In the genomic region with DNA sequence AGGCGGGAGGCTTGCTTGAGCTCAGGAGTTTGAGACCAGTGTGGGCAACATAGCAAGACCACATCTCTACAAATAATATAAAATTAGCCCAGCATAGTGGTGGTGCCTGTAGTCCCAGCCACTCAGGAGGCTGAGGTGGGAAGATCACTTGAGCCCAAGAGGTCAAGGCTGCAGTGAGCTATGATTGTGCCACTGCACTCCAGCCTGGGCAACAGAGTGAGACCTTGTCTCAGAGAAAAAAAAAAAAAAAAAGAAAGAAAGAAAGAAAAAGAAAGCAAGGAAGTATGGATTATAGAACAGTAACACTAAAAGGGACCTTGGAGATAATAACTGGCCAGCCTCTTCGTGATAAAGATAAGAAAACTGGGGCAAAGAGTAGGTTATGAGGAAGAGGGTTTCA, we compare ENCODE assay signal across 6 cellular contexts.
DNase-seq lines count a peak whose midpoint lies in the region; ATAC-seq and TF ChIP-seq lines count a peak whose summit lies in the region.
"Not testable (repeated sequence)": the region's sequence is repeated elsewhere in the genome, so short reads cannot be mapped to it uniquely, and the experiment has no call there.

No MANE protein-coding gene starts in this region.

- in situ Hi-C loops in GM23248 (cut with MboI); Panc1 (cut with HindIII; ENCODE audit: low pct_unique_long_range_greater_than_20kb, low sequenced_read_pairs): not testable (repeated sequence)

- not testable (repeated sequence) for H3K27me3 Mint-ChIP-seq in osteocyte (ENCODE audit: unreplicated experiment)

- not testable (repeated sequence) for TF ChIP-seq CTCF in Panc1 (IDR thresholded peaks at IDR 0.05); ascending aorta (IDR thresholded peaks at IDR 0.05); hepatocyte (IDR thresholded peaks at IDR 0.05; ENCODE audit: poor library complexity); osteocyte (IDR thresholded peaks at IDR 0.05)

- not testable (repeated sequence) for H3K36me3 Mint-ChIP-seq in osteocyte (ENCODE audit: unreplicated experiment)

- not testable (repeated sequence) for DNase-seq in GM23248; Panc1 (ENCODE audit: low read depth, low spot score); ascending aorta (ENCODE audit: low spot score in 2 of 2); hepatocyte (ENCODE audit: low spot score); osteocyte (ENCODE audit: extremely low spot score, unreplicated experiment)

- not testable (repeated sequence) for H3K27ac ChIP-seq in GM23248
- peak overlapping the region; percentile 85 for H3K27ac ChIP-seq in Panc1 (ENCODE audit: low read length)
- H3K27ac ChIP-seq in ascending aorta, result peak overlapping the region; percentile 59 to 61
- H3K27ac ChIP-seq in hepatocyte, result peak overlapping the region; percentile 85
- H3K27ac ChIP-seq in mesodermal cell (ENCODE audit: low read depth, low read length, severe bottlenecking), result peak overlapping the region; percentile 89

- POLR2A ChIA-PET in Panc1 (lab: Charles Lee), result interaction anchor here (0.6 to 0.7 kb wide), 2 partner anchors 14 to 24 kb away, joined by 4 to 11 read pairs; no protein-coding TSS in a partner anchor

- H3K4me3 ChIP-seq in GM23248; Panc1 (ENCODE audit: low read depth in 2 of 2, low read length in 2 of 2); ascending aorta; hepatocyte; mesodermal cell (ENCODE audit: extremely low read depth, insufficient read depth, low read length, poor library complexity, severe bottlenecking): not testable (repeated sequence)

- not testable (repeated sequence) for H3K27me3 ChIP-seq in GM23248 (replicated peaks; ENCODE audit: insufficient read depth); Panc1 (ENCODE audit: control insufficient read depth, insufficient read depth, low read length); ascending aorta; hepatocyte

- peaks cover 43% of the 10 kb centered on the region for H3F3A ChIP-seq in GM23248 (ENCODE audit: insufficient read depth)

- H3K9ac ChIP-seq in GM23248, result not testable (repeated sequence)

- H2AFZ ChIP-seq in GM23248, hepatocyte: not testable (repeated sequence)

- not testable (repeated sequence) for H3K9me3 Mint-ChIP-seq in osteocyte (ENCODE audit: unreplicated experiment)

- H3K4me2 ChIP-seq in GM23248 (ENCODE audit: unreplicated experiment) (peak overlapping the region; percentile 79), hepatocyte (peak overlapping the region; percentile 45)

- H3K4me1 ChIP-seq in GM23248 (ENCODE audit: insufficient read depth) (peaks cover 53% of the 10 kb centered on the region), Panc1 (ENCODE audit: control insufficient read depth, insufficient read depth, low read length) (peaks cover 60% of the 10 kb centered on the region), ascending aorta (peaks cover 14 to 54% of the 10 kb centered on the region in 2 donors), hepatocyte (ENCODE audit: insufficient read depth) (peaks cover 18% of the 10 kb centered on the region), mesodermal cell (ENCODE audit: control insufficient read depth, insufficient read depth, low read length, poor library complexity, severe bottlenecking) (peaks cover 34% of the 10 kb centered on the region)

- H3K27ac Mint-ChIP-seq in osteocyte (ENCODE audit: unreplicated experiment), result peak overlapping the region; percentile 82

- WGBS in GM23248 (ENCODE audit: low coverage in 1 of 2, low lambda C conversion rate in 2 of 2, missing lambda C conversion rate in 2 of 2), 2 experiments, result 95 to 100% methylated on average over 2 of the region's 2 CpGs
- 60% methylated on average over 2 of the region's 2 CpGs for WGBS in hepatocyte (ENCODE audit: low lambda C conversion rate, missing lambda C conversion rate)
- no CpG with 5 or more reads among the region's 2 CpGs for WGBS in mesodermal cell (ENCODE audit: insufficient coverage in 2 of 2), 2 experiments

- BruUV-seq in Panc1 (replicated peaks; lab: Mats Ljungman, UMichigan), result not testable (repeated sequence)

- ATAC-seq in Panc1, result not testable (repeated sequence)

- H3K9me2 ChIP-seq in GM23248 (ENCODE audit: insufficient read depth); hepatocyte (replicated peaks; ENCODE audit: insufficient read depth): not testable (repeated sequence)

- H3K4me1 Mint-ChIP-seq in osteocyte (ENCODE audit: unreplicated experiment), result peaks cover 46% of the 10 kb centered on the region

- CTCF ChIA-PET in Panc1 (lab: Charles Lee), result not testable (repeated sequence)

- not testable (repeated sequence) for H3K36me3 ChIP-seq in GM23248 (ENCODE audit: low read depth); Panc1 (ENCODE audit: control insufficient read depth, insufficient read depth, low read length); ascending aorta; hepatocyte (replicated peaks; ENCODE audit: insufficient read depth, low read depth); mesodermal cell (ENCODE audit: control insufficient read depth, insufficient read depth, low read length)

- intact Hi-C loops in Panc1 (cut with micrococcal nuclease; ENCODE audit: unreplicated experiment); ascending aorta (cut with DNase I): not testable (repeated sequence)

- H4K20me1 ChIP-seq in GM23248 (ENCODE audit: insufficient read depth); hepatocyte (ENCODE audit: insufficient read depth, poor library complexity, severe bottlenecking): not testable (repeated sequence)

- not testable (repeated sequence) for H3K4me3 Mint-ChIP-seq in osteocyte (ENCODE audit: unreplicated experiment)

- H3K9me3 ChIP-seq in GM23248 (ENCODE audit: low read depth); Panc1 (ENCODE audit: control insufficient read depth, insufficient read depth, low read depth, low read length); ascending aorta; hepatocyte (ENCODE audit: low read depth); mesodermal cell (ENCODE audit: control insufficient read depth, low read length): not testable (repeated sequence)

- H3K79me2 ChIP-seq in GM23248 (ENCODE audit: insufficient read depth); hepatocyte: not testable (repeated sequence)
